1 cellular context compared by ENCODE assay signal in the genomic region with DNA sequence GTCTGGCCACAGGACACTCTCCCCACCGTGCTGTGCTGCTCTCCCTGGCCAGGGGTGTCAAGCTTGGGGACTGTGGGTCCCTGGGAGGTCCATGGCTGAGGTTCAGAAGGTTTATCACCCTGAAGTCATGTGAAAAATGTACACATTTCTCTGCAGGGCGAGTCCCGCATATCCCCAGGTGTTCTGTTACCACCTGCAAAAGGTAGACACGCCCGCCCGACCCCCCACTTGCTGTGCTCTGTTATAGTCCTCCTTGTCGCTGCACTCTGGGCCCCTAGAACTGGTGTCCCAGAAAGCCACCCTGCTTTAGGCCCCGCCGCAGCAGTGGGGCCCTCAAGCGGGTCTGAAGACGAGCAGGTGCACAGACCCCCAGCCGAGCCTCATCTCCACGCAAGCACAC.
A peak's percentile ranks its signal among the peaks of the same experiment; 100 is the strongest.
TF ChIP-seq lines count a peak whose summit lies in the region.

No MANE protein-coding gene starts in this region.

TF ChIP-seq in HepG2, 621 proteins besides CTCF, POLR2A, EP300 and RAD21:
- TF ChIP-seq ZNF687 (CRISPR knock-in tag; IDR thresholded peaks at IDR 0.05) (peak; percentile 26; the same call in 1 of the 2 replicates), BRCA1 (CRISPR knock-in tag; IDR thresholded peaks at IDR 0.05) (no peak)
